Comparison of ENCODE assay signal across 27 cellular contexts in the genomic region with DNA sequence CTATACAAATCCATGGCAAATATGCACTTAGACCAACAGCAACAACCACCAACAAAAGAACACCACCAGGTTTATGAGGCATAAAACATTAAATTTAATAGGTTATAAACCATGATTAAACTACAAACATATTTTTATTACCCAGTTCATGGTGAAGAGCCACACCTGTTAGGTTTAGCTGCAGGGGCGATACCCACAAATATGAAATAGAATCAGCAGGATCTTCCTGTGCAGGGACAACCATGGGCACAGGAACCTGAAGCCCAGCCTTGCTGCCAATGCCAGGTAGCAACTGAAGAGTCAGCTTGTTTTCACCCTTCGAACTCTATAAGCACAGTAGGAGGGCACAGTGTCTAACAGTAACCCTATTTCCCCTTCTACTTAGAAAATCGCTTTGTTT.
"Had no signal": no experiment of that assay in that cellular context is flagged by ENCODE, and none has a peak within 500 bp of the region (broad histone marks: within the 10 kb centered on the region; RNA-seq: fewer than 3 reads in every experiment).

No MANE protein-coding gene starts in this region.

- H3K9me3 ChIP-seq: esophagus muscularis mucosa, gastrocnemius medialis had no signal

- H3K27me3 ChIP-seq: brain microvascular endothelial cell, esophagus muscularis mucosa, foreskin keratinocyte, gastrocnemius medialis, heart left ventricle had no signal

- FAIRE-seq: astrocyte, bronchial epithelial cell had no signal

- H3K27ac ChIP-seq: brain microvascular endothelial cell, esophagus muscularis mucosa, foreskin keratinocyte, gastrocnemius medialis, heart left ventricle had no signal

- ATAC-seq: activated CD4-positive, alpha-beta T cell treated with anti-CD3 and anti-CD28 coated beads for 36 hours; activated T-cell treated with anti-CD3 and anti-CD28 coated beads, Interleukin-2, amount 50 U/mL, for 4 hours; activated T-helper 17 cell treated with anti-CD3 and anti-CD28 coated beads, Interleukin-2, amount 50 U/mL, for 72 hours; effector memory CD8-positive, alpha-beta T cell; foreskin keratinocyte; gastrocnemius medialis; heart left ventricle had no signal

- H3K4me3 ChIP-seq: esophagus muscularis mucosa, gastrocnemius medialis, heart left ventricle had no signal

- DNase-seq: activated CD4-positive, alpha-beta memory T cell treated with anti-CD3 and anti-CD28 coated beads for 36 hours; activated CD4-positive, alpha-beta T cell treated with anti-CD3 and anti-CD28 coated beads for 36 hours; activated CD4-positive, alpha-beta T cell treated with anti-CD3 and anti-CD28 coated beads, Interleukin-2, amount 10 ng/mL, durations not matched to agents 24 days and 14 days; activated CD4-positive, CD25-positive, alpha-beta regulatory T cell; activated CD4-positive, CD25-positive, alpha-beta regulatory T cell treated with anti-CD3 and anti-CD28 coated beads, Interleukin-2, amount 50 U/mL, for 72 hours; activated effector memory CD4-positive, alpha-beta T cell treated with Interleukin-2 at 50 U/mL for 16 hours; activated gamma-delta T cell treated with Interleukin-2 at 50 U/mL for 16 hours; activated naive CD4-positive, alpha-beta T cell treated with anti-CD3 and anti-CD28 coated beads, Interleukin-2, amount 50 U/mL, for 16 hours; activated naive CD4-positive, alpha-beta T cell treated with Interleukin-2 at 50 U/mL for 16 hours; activated T-cell treated with anti-CD3 and anti-CD28 coated beads, Interleukin-2, amount 50 U/mL, for 4 hours; amniotic stem cell; anterior cingulate cortex; brain microvascular endothelial cell; cortex of kidney; dermis blood vessel endothelial cell; effector CD4-positive, alpha-beta T cell; effector memory CD8-positive, alpha-beta T cell; erythroblast; foreskin keratinocyte; gastrocnemius medialis; glutamatergic neuron; heart left ventricle; T-helper 2 cell had no signal

- H3K36me3 ChIP-seq: brain microvascular endothelial cell, esophagus muscularis mucosa, gastrocnemius medialis, heart left ventricle had no signal

- H3K4me1 ChIP-seq: esophagus muscularis mucosa, foreskin keratinocyte, gastrocnemius medialis, heart left ventricle had no signal
